Comparison of ENCODE assay signal across 3 cellular contexts in the genomic region with DNA sequence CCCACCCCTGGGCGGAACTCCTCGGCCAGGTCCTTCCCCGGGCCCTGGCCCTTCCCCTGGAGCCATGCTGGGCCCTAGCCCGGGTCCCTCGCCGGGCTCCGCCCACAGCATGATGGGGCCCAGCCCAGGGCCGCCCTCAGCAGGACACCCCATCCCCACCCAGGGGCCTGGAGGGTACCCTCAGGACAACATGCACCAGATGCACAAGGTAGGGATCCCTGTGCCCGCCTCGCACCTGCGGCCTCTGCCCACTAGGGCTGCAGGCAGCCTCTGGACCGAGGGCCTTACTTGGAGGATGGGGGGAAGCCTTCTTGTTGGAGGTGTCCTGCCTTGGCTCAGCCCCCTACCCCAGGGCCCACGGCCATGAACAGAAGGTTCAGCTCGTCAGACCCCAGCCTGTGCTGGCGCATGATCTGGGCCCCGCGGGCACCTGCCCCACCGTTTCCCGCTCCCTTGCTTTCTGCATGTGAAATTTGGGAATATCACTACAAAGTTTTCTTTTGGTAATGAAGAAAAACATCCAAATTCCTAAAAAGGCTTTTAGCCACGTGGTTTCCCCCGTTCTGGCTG.
TF ChIP-seq lines count a peak whose summit lies in the region.

No MANE protein-coding gene starts in this region.

TF ChIP-seq in SK-N-SH, 30 proteins besides CTCF, POLR2A, EP300 and RAD21 (continued from another document):
- TF ChIP-seq, protein P1, sequence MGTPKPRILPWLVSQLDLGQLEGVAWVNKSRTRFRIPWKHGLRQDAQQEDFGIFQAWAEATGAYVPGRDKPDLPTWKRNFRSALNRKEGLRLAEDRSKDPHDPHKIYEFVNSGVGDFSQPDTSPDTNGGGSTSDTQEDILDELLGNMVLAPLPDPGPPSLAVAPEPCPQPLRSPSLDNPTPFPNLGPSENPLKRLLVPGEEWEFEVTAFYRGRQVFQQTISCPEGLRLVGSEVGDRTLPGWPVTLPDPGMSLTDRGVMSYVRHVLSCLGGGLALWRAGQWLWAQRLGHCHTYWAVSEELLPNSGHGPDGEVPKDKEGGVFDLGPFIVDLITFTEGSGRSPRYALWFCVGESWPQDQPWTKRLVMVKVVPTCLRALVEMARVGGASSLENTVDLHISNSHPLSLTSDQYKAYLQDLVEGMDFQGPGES (IDR thresholded peaks at IDR 0.05; ENCODE audit: low read depth, low read length) = no peak
- TF ChIP-seq NFIC (IDR thresholded peaks at IDR 0.05; ENCODE audit: borderline replicate concordance) (no peak), MXI1 (IDR thresholded peaks at IDR 0.05; ENCODE audit: low read depth, low read length) (no peak)
- TF ChIP-seq, protein P2, sequence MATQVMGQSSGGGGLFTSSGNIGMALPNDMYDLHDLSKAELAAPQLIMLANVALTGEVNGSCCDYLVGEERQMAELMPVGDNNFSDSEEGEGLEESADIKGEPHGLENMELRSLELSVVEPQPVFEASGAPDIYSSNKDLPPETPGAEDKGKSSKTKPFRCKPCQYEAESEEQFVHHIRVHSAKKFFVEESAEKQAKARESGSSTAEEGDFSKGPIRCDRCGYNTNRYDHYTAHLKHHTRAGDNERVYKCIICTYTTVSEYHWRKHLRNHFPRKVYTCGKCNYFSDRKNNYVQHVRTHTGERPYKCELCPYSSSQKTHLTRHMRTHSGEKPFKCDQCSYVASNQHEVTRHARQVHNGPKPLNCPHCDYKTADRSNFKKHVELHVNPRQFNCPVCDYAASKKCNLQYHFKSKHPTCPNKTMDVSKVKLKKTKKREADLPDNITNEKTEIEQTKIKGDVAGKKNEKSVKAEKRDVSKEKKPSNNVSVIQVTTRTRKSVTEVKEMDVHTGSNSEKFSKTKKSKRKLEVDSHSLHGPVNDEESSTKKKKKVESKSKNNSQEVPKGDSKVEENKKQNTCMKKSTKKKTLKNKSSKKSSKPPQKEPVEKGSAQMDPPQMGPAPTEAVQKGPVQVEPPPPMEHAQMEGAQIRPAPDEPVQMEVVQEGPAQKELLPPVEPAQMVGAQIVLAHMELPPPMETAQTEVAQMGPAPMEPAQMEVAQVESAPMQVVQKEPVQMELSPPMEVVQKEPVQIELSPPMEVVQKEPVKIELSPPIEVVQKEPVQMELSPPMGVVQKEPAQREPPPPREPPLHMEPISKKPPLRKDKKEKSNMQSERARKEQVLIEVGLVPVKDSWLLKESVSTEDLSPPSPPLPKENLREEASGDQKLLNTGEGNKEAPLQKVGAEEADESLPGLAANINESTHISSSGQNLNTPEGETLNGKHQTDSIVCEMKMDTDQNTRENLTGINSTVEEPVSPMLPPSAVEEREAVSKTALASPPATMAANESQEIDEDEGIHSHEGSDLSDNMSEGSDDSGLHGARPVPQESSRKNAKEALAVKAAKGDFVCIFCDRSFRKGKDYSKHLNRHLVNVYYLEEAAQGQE (IDR thresholded peaks at IDR 0.05; ENCODE audit: low read depth, low read length) = no peak

TF ChIP-seq in SK-N-SH treated with all-trans-retinoic acid at 6 μM for 48 hours, 23 proteins besides CTCF, POLR2A, EP300 and RAD21:
- TF ChIP-seq, protein P3, sequence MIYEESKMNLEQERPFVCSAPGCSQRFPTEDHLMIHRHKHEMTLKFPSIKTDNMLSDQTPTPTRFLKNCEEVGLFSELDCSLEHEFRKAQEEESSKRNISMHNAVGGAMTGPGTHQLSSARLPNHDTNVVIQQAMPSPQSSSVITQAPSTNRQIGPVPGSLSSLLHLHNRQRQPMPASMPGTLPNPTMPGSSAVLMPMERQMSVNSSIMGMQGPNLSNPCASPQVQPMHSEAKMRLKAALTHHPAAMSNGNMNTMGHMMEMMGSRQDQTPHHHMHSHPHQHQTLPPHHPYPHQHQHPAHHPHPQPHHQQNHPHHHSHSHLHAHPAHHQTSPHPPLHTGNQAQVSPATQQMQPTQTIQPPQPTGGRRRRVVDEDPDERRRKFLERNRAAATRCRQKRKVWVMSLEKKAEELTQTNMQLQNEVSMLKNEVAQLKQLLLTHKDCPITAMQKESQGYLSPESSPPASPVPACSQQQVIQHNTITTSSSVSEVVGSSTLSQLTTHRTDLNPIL (CRISPR knock-in tag; IDR thresholded peaks at IDR 0.05; ENCODE audit: low read depth) = no peak
- no peak for TF ChIP-seq ISL1 (CRISPR knock-in tag; IDR thresholded peaks at IDR 0.05)
- TF ChIP-seq, protein P4, sequence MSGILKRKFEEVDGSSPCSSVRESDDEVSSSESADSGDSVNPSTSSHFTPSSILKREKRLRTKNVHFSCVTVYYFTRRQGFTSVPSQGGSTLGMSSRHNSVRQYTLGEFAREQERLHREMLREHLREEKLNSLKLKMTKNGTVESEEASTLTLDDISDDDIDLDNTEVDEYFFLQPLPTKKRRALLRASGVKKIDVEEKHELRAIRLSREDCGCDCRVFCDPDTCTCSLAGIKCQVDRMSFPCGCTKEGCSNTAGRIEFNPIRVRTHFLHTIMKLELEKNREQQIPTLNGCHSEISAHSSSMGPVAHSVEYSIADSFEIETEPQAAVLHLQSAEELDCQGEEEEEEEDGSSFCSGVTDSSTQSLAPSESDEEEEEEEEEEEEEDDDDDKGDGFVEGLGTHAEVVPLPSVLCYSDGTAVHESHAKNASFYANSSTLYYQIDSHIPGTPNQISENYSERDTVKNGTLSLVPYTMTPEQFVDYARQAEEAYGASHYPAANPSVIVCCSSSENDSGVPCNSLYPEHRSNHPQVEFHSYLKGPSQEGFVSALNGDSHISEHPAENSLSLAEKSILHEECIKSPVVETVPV (CRISPR knock-in tag; IDR thresholded peaks at IDR 0.05) = no peak
- no peak for TF ChIP-seq TOX (CRISPR knock-in tag; IDR thresholded peaks at IDR 0.05; ENCODE audit: borderline replicate concordance)
- TF ChIP-seq, protein P5, sequence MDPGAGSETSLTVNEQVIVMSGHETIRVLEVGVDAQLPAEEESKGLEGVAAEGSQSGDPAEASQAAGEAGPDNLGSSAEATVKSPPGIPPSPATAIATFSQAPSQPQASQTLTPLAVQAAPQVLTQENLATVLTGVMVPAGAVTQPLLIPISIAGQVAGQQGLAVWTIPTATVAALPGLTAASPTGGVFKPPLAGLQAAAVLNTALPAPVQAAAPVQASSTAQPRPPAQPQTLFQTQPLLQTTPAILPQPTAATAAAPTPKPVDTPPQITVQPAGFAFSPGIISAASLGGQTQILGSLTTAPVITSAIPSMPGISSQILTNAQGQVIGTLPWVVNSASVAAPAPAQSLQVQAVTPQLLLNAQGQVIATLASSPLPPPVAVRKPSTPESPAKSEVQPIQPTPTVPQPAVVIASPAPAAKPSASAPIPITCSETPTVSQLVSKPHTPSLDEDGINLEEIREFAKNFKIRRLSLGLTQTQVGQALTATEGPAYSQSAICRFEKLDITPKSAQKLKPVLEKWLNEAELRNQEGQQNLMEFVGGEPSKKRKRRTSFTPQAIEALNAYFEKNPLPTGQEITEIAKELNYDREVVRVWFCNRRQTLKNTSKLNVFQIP (CRISPR knock-in tag; IDR thresholded peaks at IDR 0.05; ENCODE audit: borderline replicate concordance, low read depth) = no peak
- no peak for TF ChIP-seq ZFP3 (CRISPR knock-in tag; IDR thresholded peaks at IDR 0.05)
- TF ChIP-seq OSR1 (CRISPR knock-in tag; IDR thresholded peaks at IDR 0.05) = no peak
- no peak for TF ChIP-seq ARNTL (CRISPR knock-in tag; IDR thresholded peaks at IDR 0.05; ENCODE audit: borderline replicate concordance, low read depth)

TF ChIP-seq in WTC11, 78 proteins besides CTCF, POLR2A, EP300 and RAD21 (continued from another document):
- TF ChIP-seq, protein P6, sequence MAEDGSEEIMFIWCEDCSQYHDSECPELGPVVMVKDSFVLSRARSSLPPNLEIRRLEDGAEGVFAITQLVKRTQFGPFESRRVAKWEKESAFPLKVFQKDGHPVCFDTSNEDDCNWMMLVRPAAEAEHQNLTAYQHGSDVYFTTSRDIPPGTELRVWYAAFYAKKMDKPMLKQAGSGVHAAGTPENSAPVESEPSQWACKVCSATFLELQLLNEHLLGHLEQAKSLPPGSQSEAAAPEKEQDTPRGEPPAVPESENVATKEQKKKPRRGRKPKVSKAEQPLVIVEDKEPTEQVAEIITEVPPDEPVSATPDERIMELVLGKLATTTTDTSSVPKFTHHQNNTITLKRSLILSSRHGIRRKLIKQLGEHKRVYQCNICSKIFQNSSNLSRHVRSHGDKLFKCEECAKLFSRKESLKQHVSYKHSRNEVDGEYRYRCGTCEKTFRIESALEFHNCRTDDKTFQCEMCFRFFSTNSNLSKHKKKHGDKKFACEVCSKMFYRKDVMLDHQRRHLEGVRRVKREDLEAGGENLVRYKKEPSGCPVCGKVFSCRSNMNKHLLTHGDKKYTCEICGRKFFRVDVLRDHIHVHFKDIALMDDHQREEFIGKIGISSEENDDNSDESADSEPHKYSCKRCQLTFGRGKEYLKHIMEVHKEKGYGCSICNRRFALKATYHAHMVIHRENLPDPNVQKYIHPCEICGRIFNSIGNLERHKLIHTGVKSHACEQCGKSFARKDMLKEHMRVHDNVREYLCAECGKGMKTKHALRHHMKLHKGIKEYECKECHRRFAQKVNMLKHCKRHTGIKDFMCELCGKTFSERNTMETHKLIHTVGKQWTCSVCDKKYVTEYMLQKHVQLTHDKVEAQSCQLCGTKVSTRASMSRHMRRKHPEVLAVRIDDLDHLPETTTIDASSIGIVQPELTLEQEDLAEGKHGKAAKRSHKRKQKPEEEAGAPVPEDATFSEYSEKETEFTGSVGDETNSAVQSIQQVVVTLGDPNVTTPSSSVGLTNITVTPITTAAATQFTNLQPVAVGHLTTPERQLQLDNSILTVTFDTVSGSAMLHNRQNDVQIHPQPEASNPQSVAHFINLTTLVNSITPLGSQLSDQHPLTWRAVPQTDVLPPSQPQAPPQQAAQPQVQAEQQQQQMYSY (CRISPR knock-in tag; IDR thresholded peaks at IDR 0.05) = no peak
- TF ChIP-seq TEAD1 (CRISPR knock-in tag; IDR thresholded peaks at IDR 0.05) (no peak), ZNF232 (CRISPR knock-in tag; IDR thresholded peaks at IDR 0.05) (no peak), ZNF121 (CRISPR knock-in tag; IDR thresholded peaks at IDR 0.05) (no peak), MXD4 (CRISPR knock-in tag; IDR thresholded peaks at IDR 0.05; ENCODE audit: borderline replicate concordance) (no peak), SP1 (CRISPR knock-in tag; conservative IDR thresholded peaks at IDR 0.05) (no peak), ZNF317 (CRISPR knock-in tag; IDR thresholded peaks at IDR 0.05; ENCODE audit: borderline replicate concordance, low read depth) (no peak), OVOL2 (CRISPR knock-in tag; IDR thresholded peaks at IDR 0.05; ENCODE audit: borderline replicate concordance) (no peak)
- TF ChIP-seq, protein P7, sequence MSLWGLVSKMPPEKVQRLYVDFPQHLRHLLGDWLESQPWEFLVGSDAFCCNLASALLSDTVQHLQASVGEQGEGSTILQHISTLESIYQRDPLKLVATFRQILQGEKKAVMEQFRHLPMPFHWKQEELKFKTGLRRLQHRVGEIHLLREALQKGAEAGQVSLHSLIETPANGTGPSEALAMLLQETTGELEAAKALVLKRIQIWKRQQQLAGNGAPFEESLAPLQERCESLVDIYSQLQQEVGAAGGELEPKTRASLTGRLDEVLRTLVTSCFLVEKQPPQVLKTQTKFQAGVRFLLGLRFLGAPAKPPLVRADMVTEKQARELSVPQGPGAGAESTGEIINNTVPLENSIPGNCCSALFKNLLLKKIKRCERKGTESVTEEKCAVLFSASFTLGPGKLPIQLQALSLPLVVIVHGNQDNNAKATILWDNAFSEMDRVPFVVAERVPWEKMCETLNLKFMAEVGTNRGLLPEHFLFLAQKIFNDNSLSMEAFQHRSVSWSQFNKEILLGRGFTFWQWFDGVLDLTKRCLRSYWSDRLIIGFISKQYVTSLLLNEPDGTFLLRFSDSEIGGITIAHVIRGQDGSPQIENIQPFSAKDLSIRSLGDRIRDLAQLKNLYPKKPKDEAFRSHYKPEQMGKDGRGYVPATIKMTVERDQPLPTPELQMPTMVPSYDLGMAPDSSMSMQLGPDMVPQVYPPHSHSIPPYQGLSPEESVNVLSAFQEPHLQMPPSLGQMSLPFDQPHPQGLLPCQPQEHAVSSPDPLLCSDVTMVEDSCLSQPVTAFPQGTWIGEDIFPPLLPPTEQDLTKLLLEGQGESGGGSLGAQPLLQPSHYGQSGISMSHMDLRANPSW (CRISPR knock-in tag; conservative IDR thresholded peaks at IDR 0.05; ENCODE audit: low read depth) = no peak
- TF ChIP-seq, protein P8, sequence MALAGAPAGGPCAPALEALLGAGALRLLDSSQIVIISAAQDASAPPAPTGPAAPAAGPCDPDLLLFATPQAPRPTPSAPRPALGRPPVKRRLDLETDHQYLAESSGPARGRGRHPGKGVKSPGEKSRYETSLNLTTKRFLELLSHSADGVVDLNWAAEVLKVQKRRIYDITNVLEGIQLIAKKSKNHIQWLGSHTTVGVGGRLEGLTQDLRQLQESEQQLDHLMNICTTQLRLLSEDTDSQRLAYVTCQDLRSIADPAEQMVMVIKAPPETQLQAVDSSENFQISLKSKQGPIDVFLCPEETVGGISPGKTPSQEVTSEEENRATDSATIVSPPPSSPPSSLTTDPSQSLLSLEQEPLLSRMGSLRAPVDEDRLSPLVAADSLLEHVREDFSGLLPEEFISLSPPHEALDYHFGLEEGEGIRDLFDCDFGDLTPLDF (CRISPR knock-in tag; IDR thresholded peaks at IDR 0.05) = no peak
- TF ChIP-seq, protein P9, sequence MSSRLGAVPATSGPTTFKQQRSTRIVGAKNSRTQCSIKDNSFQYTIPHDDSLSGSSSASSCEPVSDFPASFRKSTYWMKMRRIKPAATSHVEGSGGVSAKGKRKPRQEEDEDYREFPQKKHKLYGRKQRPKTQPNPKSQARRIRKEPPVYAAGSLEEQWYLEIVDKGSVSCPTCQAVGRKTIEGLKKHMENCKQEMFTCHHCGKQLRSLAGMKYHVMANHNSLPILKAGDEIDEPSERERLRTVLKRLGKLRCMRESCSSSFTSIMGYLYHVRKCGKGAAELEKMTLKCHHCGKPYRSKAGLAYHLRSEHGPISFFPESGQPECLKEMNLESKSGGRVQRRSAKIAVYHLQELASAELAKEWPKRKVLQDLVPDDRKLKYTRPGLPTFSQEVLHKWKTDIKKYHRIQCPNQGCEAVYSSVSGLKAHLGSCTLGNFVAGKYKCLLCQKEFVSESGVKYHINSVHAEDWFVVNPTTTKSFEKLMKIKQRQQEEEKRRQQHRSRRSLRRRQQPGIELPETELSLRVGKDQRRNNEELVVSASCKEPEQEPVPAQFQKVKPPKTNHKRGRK (CRISPR knock-in tag; IDR thresholded peaks at IDR 0.05; ENCODE audit: borderline replicate concordance) = no peak
- TF ChIP-seq, protein P10, sequence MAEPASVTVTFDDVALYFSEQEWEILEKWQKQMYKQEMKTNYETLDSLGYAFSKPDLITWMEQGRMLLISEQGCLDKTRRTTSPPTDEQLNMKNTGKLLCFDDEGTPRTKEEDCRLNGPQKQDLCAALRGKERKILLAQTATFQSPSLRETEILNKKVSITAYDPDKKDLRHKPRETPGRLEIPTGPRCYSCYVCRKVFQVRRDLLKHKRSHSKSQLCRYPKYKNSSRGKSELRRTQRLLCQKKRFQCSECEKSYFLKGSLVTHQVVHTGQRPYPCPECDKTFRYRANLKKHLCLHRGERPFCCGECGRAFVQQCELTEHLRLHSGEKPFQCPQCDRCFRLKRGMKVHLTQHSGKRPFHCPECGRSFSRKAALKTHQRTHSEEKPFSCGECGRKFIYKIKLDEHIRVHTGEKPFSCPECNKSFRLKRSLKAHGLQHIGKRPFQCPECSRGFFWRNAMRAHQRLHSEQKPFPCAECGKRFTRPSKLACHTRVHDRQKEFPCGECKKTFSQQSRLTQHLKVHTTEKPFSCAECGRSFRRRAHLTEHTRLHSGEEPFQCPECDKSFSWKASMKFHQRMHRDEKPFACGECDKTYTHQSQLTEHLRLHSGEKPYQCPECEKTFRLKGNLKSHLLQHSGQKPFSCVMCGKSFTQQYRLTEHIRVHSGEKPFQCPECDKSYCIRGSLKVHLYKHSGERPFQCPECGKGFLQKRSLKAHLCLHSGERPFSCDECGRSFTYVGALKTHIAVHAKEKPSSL (CRISPR knock-in tag; conservative IDR thresholded peaks at IDR 0.05) = no peak
